19 cellular contexts compared by ENCODE assay signal in genomic region chr10:125584954-125585353, GRCh38.
DNase-seq lines count a peak whose midpoint lies in the region; ATAC-seq, FAIRE-seq and TF ChIP-seq lines count a peak whose summit lies in the region.
"Had no signal": no experiment of that assay in that cellular context is flagged by ENCODE, and none has a peak within 500 bp of the region (broad histone marks: within the 10 kb centered on the region; RNA-seq: fewer than 3 reads in every experiment).

No MANE protein-coding gene starts in this region.

- DNase-seq in Caki2 (ENCODE audit: low read depth) (peak; percentile 51), HT1080 (ENCODE audit: low read depth) (peak; percentile 10), mammary epithelial cell (peak; percentile 43), hepatocyte (ENCODE audit: low spot score) (peak; percentile 51), RCC 7860 (ENCODE audit: low spot score) (no peak), lower lobe of right lung (no peak), NCI-H2171 (lab: John Stamatoyannopoulos, UW) (no peak)
- DNase-seq: CD8-positive, alpha-beta memory T cell; H9; NCI-H1436; NCI-H2029 treated with DMSO at 0.1 percent for 48 hours; NCI-H510A; NCI-H82; Peyer's patch; SHP77 treated with DMSO at 0.1 percent for 48 hours had no signal

- H3K4me3 ChIP-seq in mammary epithelial cell (replicated peaks in 1 of 3; ENCODE audit: insufficient read depth in 1 of 3, low read depth in 2 of 3, low read length in 3 of 3) (no peak overlapping the region), hepatocyte (no peak overlapping the region), lower lobe of right lung (no peak overlapping the region)
- H3K4me3 ChIP-seq: BLaER1 treated with 17β-estradiol and CSF1 and Interleukin-3, amounts not matched to agents 10 nM and 100 nM; K562; Peyer's patch had no signal

- no TSS peak for BruUV-seq in mammary epithelial cell (replicated peaks; lab: Mats Ljungman, UMichigan)

- H3K9me2 ChIP-seq in hepatocyte (replicated peaks; ENCODE audit: insufficient read depth), result no peaks in the 10 kb centered on the region

- H3K9me3 ChIP-seq in mammary epithelial cell (replicated peaks; ENCODE audit: insufficient read depth, low read length) (no peaks in the 10 kb centered on the region), hepatocyte (ENCODE audit: low read depth) (no peaks in the 10 kb centered on the region), lower lobe of right lung (no peaks in the 10 kb centered on the region)
- H3K9me3 ChIP-seq: Peyer's patch had no signal

- CTCF ChIA-PET in mammary epithelial cell (lab: Charles Lee; ENCODE audit: low non-redundant PET), result no interaction called here

- ATAC-seq in lower lobe of right lung, result no peak
- ATAC-seq in HG03520 (IDR thresholded peaks at IDR 0.05; ENCODE audit: unreplicated experiment), result no peak
- ATAC-seq: K562, SK-N-SH treated with all-trans-retinoic acid at 6 μM for 48 hours had no signal

- H3K4me2 ChIP-seq in mammary epithelial cell (ENCODE audit: insufficient read depth, low read depth, low read length) (no peak overlapping the region), hepatocyte (no peak overlapping the region)
- H3K4me2 ChIP-seq: BLaER1 treated with 17β-estradiol and CSF1 and Interleukin-3, amounts not matched to agents 10 nM and 100 nM had no signal

- H3K79me2 ChIP-seq in mammary epithelial cell (ENCODE audit: insufficient read depth, low read length), result no peaks in the 10 kb centered on the region
- H3K79me2 ChIP-seq in hepatocyte, result no peaks in the 10 kb centered on the region

- TF ChIP-seq CTCF in mammary epithelial cell (conservative IDR thresholded peaks at IDR 0.05 in 1 of 2, IDR thresholded peaks at IDR 0.05 in 1 of 2; ENCODE audit: extremely low read depth in 1 of 2, insufficient read depth in 1 of 2, low read depth in 1 of 2, low read length in 2 of 2) (no peak), hepatocyte (IDR thresholded peaks at IDR 0.05; ENCODE audit: poor library complexity) (no peak), lower lobe of right lung (IDR thresholded peaks at IDR 0.05) (no peak)

- in situ Hi-C loops in Caki2 (cut with HindIII; ENCODE audit: low pct_unique_long_range_greater_than_20kb, low sequenced_read_pairs), result no loop called here
- in situ Hi-C loops in mammary epithelial cell (cut with MboI; ENCODE audit: low sequenced_read_pairs in 2 of 2), result no loop called here

- no peak overlapping the region for H3K9ac ChIP-seq in mammary epithelial cell (ENCODE audit: insufficient read depth, low read length)
- H3K9ac ChIP-seq: BLaER1 treated with 17β-estradiol and CSF1 and Interleukin-3, amounts not matched to agents 10 nM and 100 nM had no signal

- no peak for FAIRE-seq in RCC 7860 (lab: Jason Lieb, UNC)
- FAIRE-seq: K562 had no signal

- H3K27ac ChIP-seq in mammary epithelial cell (ENCODE audit: insufficient read depth, low read depth, low read length), result no peak overlapping the region
- peak overlapping the region; percentile 54 for H3K27ac ChIP-seq in hepatocyte
- H3K27ac ChIP-seq in lower lobe of right lung, result no peak overlapping the region
- H3K27ac ChIP-seq: BLaER1 treated with 17β-estradiol and CSF1 and Interleukin-3, amounts not matched to agents 10 nM and 100 nM; Peyer's patch had no signal

- no peaks in the 10 kb centered on the region for H3K4me1 ChIP-seq in mammary epithelial cell (ENCODE audit: insufficient read depth, low read length)
- no peaks in the 10 kb centered on the region for H3K4me1 ChIP-seq in hepatocyte (ENCODE audit: insufficient read depth)
- no peaks in the 10 kb centered on the region for H3K4me1 ChIP-seq in lower lobe of right lung
- H3K4me1 ChIP-seq: BLaER1 treated with 17β-estradiol and CSF1 and Interleukin-3, amounts not matched to agents 10 nM and 100 nM; Peyer's patch had no signal

- H3K36me3 ChIP-seq in mammary epithelial cell (ENCODE audit: insufficient read depth, low read length), result no peaks in the 10 kb centered on the region
- H3K36me3 ChIP-seq in hepatocyte (replicated peaks; ENCODE audit: insufficient read depth, low read depth), result no peaks in the 10 kb centered on the region
- H3K36me3 ChIP-seq in lower lobe of right lung, result no peaks in the 10 kb centered on the region
- H3K36me3 ChIP-seq: BLaER1 treated with 17β-estradiol and CSF1 and Interleukin-3, amounts not matched to agents 10 nM and 100 nM; Peyer's patch had no signal

- WGBS in mammary epithelial cell (ENCODE audit: low coverage, missing lambda C conversion rate), result 69% methylated on average over 4 of the region's 4 CpGs
- 64% methylated on average over 4 of the region's 4 CpGs for WGBS in hepatocyte (ENCODE audit: low lambda C conversion rate, missing lambda C conversion rate)

- intact Hi-C loops in mammary epithelial cell (cut with micrococcal nuclease), result no loop called here
- intact Hi-C loops in lower lobe of right lung (cut with DNase I), result no loop called here

- dilution Hi-C loops in mammary epithelial cell (cut with HindIII; ENCODE audit: low sequenced_read_pairs), result no loop called here

- H3K27me3 ChIP-seq in mammary epithelial cell (ENCODE audit: insufficient read depth, low read length) (peaks cover 2% of the 10 kb centered on the region), hepatocyte (no peaks in the 10 kb centered on the region), lower lobe of right lung (ENCODE audit: low read depth) (no peaks in the 10 kb centered on the region)
- H3K27me3 ChIP-seq: BLaER1 treated with 17β-estradiol and CSF1 and Interleukin-3, amounts not matched to agents 10 nM and 100 nM; Peyer's patch had no signal

- H4K20me1 ChIP-seq in mammary epithelial cell (ENCODE audit: insufficient read depth, low read length) (no peaks in the 10 kb centered on the region), hepatocyte (ENCODE audit: insufficient read depth, poor library complexity, severe bottlenecking) (no peaks in the 10 kb centered on the region)
- H4K20me1 ChIP-seq: BLaER1 treated with 17β-estradiol and CSF1 and Interleukin-3, amounts not matched to agents 10 nM and 100 nM had no signal

- H2AFZ ChIP-seq in mammary epithelial cell (ENCODE audit: low read depth, low read length) (no peak overlapping the region), hepatocyte (no peak overlapping the region)

Comparison
In these comparisons a context has a peak if more than half of its experiments do, and no peak if none do; other contexts are left out.
1. DNase-seq: peak in Caki2 (single experiment), HT1080 (single experiment), mammary epithelial cell (single experiment) and hepatocyte (single experiment); none in RCC 7860 (single experiment), lower lobe of right lung (single experiment) and NCI-H2171 (single experiment).